In genomic region chr11:104370478-104370877, GRCh38 we compare ENCODE assay signal across 21 cellular contexts.
A peak's percentile ranks its signal among the peaks of the same experiment; 100 is the strongest.
DNase-seq lines count a peak whose midpoint lies in the region; ATAC-seq, FAIRE-seq and TF ChIP-seq lines count a peak whose summit lies in the region.
"Had no signal": no experiment of that assay in that cellular context is flagged by ENCODE, and none has a peak within 500 bp of the region (broad histone marks: within the 10 kb centered on the region; RNA-seq: fewer than 3 reads in every experiment).

No MANE protein-coding gene starts in this region.

- no peak overlapping the region for H2BK15ac ChIP-seq in H1 (ENCODE audit: low read length)

- H3K4me3 ChIP-seq in H1 (ENCODE audit: extremely low read depth in 1 of 4, insufficient read depth in 2 of 4, low read depth in 3 of 4, low read length in 4 of 4) (no peak overlapping the region), mucosa of descending colon (no peak overlapping the region), left lung (no peak overlapping the region)
- H3K4me3 ChIP-seq: esophagus muscularis mucosa, gastroesophageal sphincter, PC-9 had no signal

- TF ChIP-seq EP300 in H1 (IDR thresholded peaks at IDR 0.05; ENCODE audit: borderline replicate concordance in 1 of 2, low read depth in 2 of 2, low read length in 2 of 2) = no peak

- H3K27ac ChIP-seq in H1 (ENCODE audit: low read depth, low read length) = no peak overlapping the region
- no peak overlapping the region for H3K27ac ChIP-seq in left lung
- H3K27ac ChIP-seq: brain microvascular endothelial cell, esophagus muscularis mucosa, gastroesophageal sphincter, PC-9 had no signal

- no peaks in the 10 kb centered on the region for H4K20me1 ChIP-seq in H1 (replicated peaks in 1 of 2; ENCODE audit: control insufficient read depth in 1 of 2, insufficient read depth in 2 of 2, low read length in 2 of 2)

- H3K79me1 ChIP-seq in H1 (ENCODE audit: low read depth, low read length) = no peaks in the 10 kb centered on the region

- no peak overlapping the region for H3K18ac ChIP-seq in H1 (ENCODE audit: extremely low read depth, low read length)

- H2AFZ ChIP-seq in H1 (ENCODE audit: low read length) = no peak overlapping the region
- H2AFZ ChIP-seq: PC-9 had no signal

- no peak overlapping the region for H3K14ac ChIP-seq in H1 (ENCODE audit: insufficient read length)

- no peak overlapping the region for H3K23ac ChIP-seq in H1 (ENCODE audit: insufficient read length)

- no peak for TF ChIP-seq POLR2A in H1 (IDR thresholded peaks at IDR 0.05; ENCODE audit: control extremely low read depth in 1 of 2, low read depth in 2 of 2, low read length in 2 of 2)

- H3K36me3 ChIP-seq in H1 (ENCODE audit: control insufficient read depth in 2 of 4, insufficient read depth in 4 of 4, low read length in 3 of 4) (peaks cover 0 to 3% (median 0%) of the 10 kb centered on the region in 4 experiments; a peak in 1 of 8 replicates), mucosa of descending colon (ENCODE audit: low read depth) (no peaks in the 10 kb centered on the region), left lung (no peaks in the 10 kb centered on the region)
- H3K36me3 ChIP-seq: brain microvascular endothelial cell, esophagus muscularis mucosa, gastroesophageal sphincter had no signal

- H3K56ac ChIP-seq in H1 (replicated peaks; ENCODE audit: insufficient read length, low read depth, low read length) = no peak overlapping the region

- TF ChIP-seq RAD21 in H1 (IDR thresholded peaks at IDR 0.05 in 1 of 2, conservative IDR thresholded peaks at IDR 0.05 in 1 of 2; ENCODE audit: low read depth in 2 of 2, low read length in 2 of 2) = no peak

- H3K4me3 Mint-ChIP-seq in activated CD8-positive, alpha-beta T cell treated with anti-CD3 and anti-CD28 coated beads, Interleukin-2, amount 10 ng/mL, durations not matched to agents 7 days and 5 days = no peak overlapping the region
- H3K4me3 Mint-ChIP-seq: activated CD4-positive, alpha-beta T cell treated with anti-CD3 and anti-CD28 coated beads, Interleukin-2, amount 10 ng/mL, durations not matched to agents 7 days and 5 days; activated naive CD8-positive, alpha-beta T cell treated with anti-CD3 and anti-CD28 coated beads, Interleukin-2, amount 50 U/mL, for 24 hours; CD8-positive, alpha-beta T cell had no signal

- H2AK5ac ChIP-seq in H1 (ENCODE audit: low read depth, low read length) = no peak overlapping the region

- TF ChIP-seq CTCF in H1 (IDR thresholded peaks at IDR 0.05; ENCODE audit: control extremely low read depth in 1 of 3, insufficient read depth in 1 of 3, low read depth in 1 of 3, low read length in 3 of 3) (no peak), mucosa of descending colon (IDR thresholded peaks at IDR 0.05) (no peak), left lung (IDR thresholded peaks at IDR 0.05) (no peak)

- no peak overlapping the region for H3K27ac Mint-ChIP-seq in activated CD8-positive, alpha-beta T cell treated with anti-CD3 and anti-CD28 coated beads, Interleukin-2, amount 10 ng/mL, durations not matched to agents 7 days and 5 days
- H3K27ac Mint-ChIP-seq: activated CD4-positive, alpha-beta T cell treated with anti-CD3 and anti-CD28 coated beads, Interleukin-2, amount 10 ng/mL, durations not matched to agents 7 days and 5 days; activated naive CD8-positive, alpha-beta T cell treated with anti-CD3 and anti-CD28 coated beads, Interleukin-2, amount 50 U/mL, for 24 hours; CD8-positive, alpha-beta T cell had no signal

- H3K4ac ChIP-seq in H1 (replicated peaks; ENCODE audit: insufficient read length, low read depth, low read length) = no peak overlapping the region

- ATAC-seq in GM18868 (IDR thresholded peaks at IDR 0.05; ENCODE audit: unreplicated experiment) (peak; percentile 81), GM21786 (IDR thresholded peaks at IDR 0.05; ENCODE audit: unreplicated experiment) (peak; percentile 68), HG03378 (IDR thresholded peaks at IDR 0.05; ENCODE audit: unreplicated experiment) (peak; percentile 85), mucosa of descending colon (no peak), left lung (no peak)
- ATAC-seq in activated CD8-positive, alpha-beta T cell treated with anti-CD3 and anti-CD28 coated beads, Interleukin-2, amount 10 ng/mL, durations not matched to agents 7 days and 5 days = no peak
- ATAC-seq: activated naive CD8-positive, alpha-beta T cell treated with anti-CD3 and anti-CD28 coated beads, Interleukin-2, amount 50 U/mL, for 24 hours; CD8-positive, alpha-beta T cell; gastroesophageal sphincter; HCT116 had no signal

- H3K79me2 ChIP-seq in H1 (ENCODE audit: control insufficient read depth in 1 of 2, insufficient read depth in 2 of 2, low read length in 2 of 2) = no peaks in the 10 kb centered on the region

- H2BK120ac ChIP-seq in H1 (replicated peaks; ENCODE audit: low read depth, low read length) = no peak overlapping the region

- DNase-seq in H1 (ENCODE audit: low read depth in 1 of 2, low spot score in 2 of 2) = no peak
- DNase-seq in mucosa of descending colon = no peak
- no peak for DNase-seq in NCI-H748 (lab: John Stamatoyannopoulos, UW; ENCODE audit: unreplicated experiment)
- DNase-seq in activated CD8-positive, alpha-beta T cell treated with anti-CD3 and anti-CD28 coated beads, Interleukin-2, amount 10 ng/mL, durations not matched to agents 7 days and 5 days = no peak
- no peak for DNase-seq in left lung
- DNase-seq: activated CD4-positive, alpha-beta T cell treated with anti-CD3 and anti-CD28 coated beads, Interleukin-2, amount 10 ng/mL, durations not matched to agents 7 days and 5 days; activated naive CD8-positive, alpha-beta T cell treated with anti-CD3 and anti-CD28 coated beads, Interleukin-2, amount 50 U/mL, for 24 hours; brain microvascular endothelial cell; CD8-positive, alpha-beta T cell; DMS53; effector memory CD4-positive, alpha-beta T cell; mammary epithelial cell; NCI-H69; PC-9 had no signal

- no peaks in the 10 kb centered on the region for H3K4me1 Mint-ChIP-seq in activated CD8-positive, alpha-beta T cell treated with anti-CD3 and anti-CD28 coated beads, Interleukin-2, amount 10 ng/mL, durations not matched to agents 7 days and 5 days (ENCODE audit: low read depth)
- H3K4me1 Mint-ChIP-seq: activated CD4-positive, alpha-beta T cell treated with anti-CD3 and anti-CD28 coated beads, Interleukin-2, amount 10 ng/mL, durations not matched to agents 7 days and 5 days; activated naive CD8-positive, alpha-beta T cell treated with anti-CD3 and anti-CD28 coated beads, Interleukin-2, amount 50 U/mL, for 24 hours had no signal

- no peak overlapping the region for H4K8ac ChIP-seq in H1 (ENCODE audit: extremely low read depth, insufficient read depth, low read length)

- no peak overlapping the region for H2BK5ac ChIP-seq in H1 (ENCODE audit: low read depth, low read length)

- H3K4me1 ChIP-seq in H1 (replicated peaks in 1 of 4; ENCODE audit: control insufficient read depth in 3 of 4, insufficient read depth in 4 of 4, low read length in 3 of 4) (no peaks in the 10 kb centered on the region), mucosa of descending colon (ENCODE audit: low read depth) (no peaks in the 10 kb centered on the region), left lung (no peaks in the 10 kb centered on the region)
- H3K4me1 ChIP-seq: esophagus muscularis mucosa, gastroesophageal sphincter had no signal

- no peaks in the 10 kb centered on the region for H3K27me3 ChIP-seq in H1 (replicated peaks in 1 of 4; ENCODE audit: control insufficient read depth in 3 of 4, extremely low read depth in 1 of 4, insufficient read depth in 3 of 4, low read length in 3 of 4)
- H3K27me3 ChIP-seq in left lung = no peaks in the 10 kb centered on the region
- H3K27me3 ChIP-seq: brain microvascular endothelial cell, esophagus muscularis mucosa, gastroesophageal sphincter had no signal

- H3K9me3 Mint-ChIP-seq in activated CD8-positive, alpha-beta T cell treated with anti-CD3 and anti-CD28 coated beads, Interleukin-2, amount 10 ng/mL, durations not matched to agents 7 days and 5 days (ENCODE audit: insufficient read depth) = no peaks in the 10 kb centered on the region
- H3K9me3 Mint-ChIP-seq: activated naive CD8-positive, alpha-beta T cell treated with anti-CD3 and anti-CD28 coated beads, Interleukin-2, amount 50 U/mL, for 24 hours; CD8-positive, alpha-beta T cell had no signal

- H3K36me3 Mint-ChIP-seq in activated CD8-positive, alpha-beta T cell treated with anti-CD3 and anti-CD28 coated beads, Interleukin-2, amount 10 ng/mL, durations not matched to agents 7 days and 5 days (ENCODE audit: low read depth) = no peaks in the 10 kb centered on the region
- H3K36me3 Mint-ChIP-seq: CD8-positive, alpha-beta T cell had no signal

- no peak for FAIRE-seq in H1 (lab: Jason Lieb, UNC)
- FAIRE-seq: GM12891 had no signal

- no peak overlapping the region for H2BK12ac ChIP-seq in H1 (ENCODE audit: low read depth, low read length)

- 94% methylated on average over 3 of the region's 3 CpGs; no CpG with 5 or more reads in 1 of the 2 experiments for WGBS in H1 (ENCODE audit: extremely low coverage in 1 of 2, insufficient coverage in 1 of 2, insufficient read length in 1 of 2, insufficient replicate concordance in 2 of 2, low coverage in 1 of 2, low lambda C conversion rate in 2 of 2, missing lambda C conversion rate in 1 of 2), 2 experiments

- H3K4me2 ChIP-seq in H1 (ENCODE audit: insufficient read depth in 1 of 2, low read depth in 2 of 2, low read length in 2 of 2) = no peak overlapping the region
- H3K4me2 ChIP-seq: PC-9 had no signal

- no peak overlapping the region for H2BK20ac ChIP-seq in H1 (ENCODE audit: low read length)

- no peaks in the 10 kb centered on the region for H3K27me3 Mint-ChIP-seq in activated CD8-positive, alpha-beta T cell treated with anti-CD3 and anti-CD28 coated beads, Interleukin-2, amount 10 ng/mL, durations not matched to agents 7 days and 5 days (ENCODE audit: low read depth)
- H3K27me3 Mint-ChIP-seq: activated CD4-positive, alpha-beta T cell treated with anti-CD3 and anti-CD28 coated beads, Interleukin-2, amount 10 ng/mL, durations not matched to agents 7 days and 5 days had no signal

- POLR2A ChIA-PET in H1 (lab: Charles Lee; ENCODE audit: partially characterized antibody) = interaction anchor here (0.6 kb wide), 1 partner anchor 488 kb away, joined by 4 read pairs; no protein-coding TSS in a partner anchor
- POLR2A ChIA-PET in activated CD8-positive, alpha-beta T cell treated with anti-CD3 and anti-CD28 coated beads, Interleukin-2, amount 10 ng/mL, durations not matched to agents 7 days and 5 days (lab: Charles Lee) = no interaction called here

- intact Hi-C loops in mucosa of descending colon (cut with DNase I, micrococcal nuclease) = no loop called here
- intact Hi-C loops in left lung (cut with DNase I) = no loop called here

- no peak overlapping the region for H3K9ac ChIP-seq in H1 (replicated peaks in 1 of 4; ENCODE audit: extremely low read depth in 1 of 4, low read depth in 3 of 4, low read length in 3 of 4)

- H4K5ac ChIP-seq in H1 (ENCODE audit: insufficient read length, low read depth, low read length) = no peak overlapping the region

- H3K9me3 ChIP-seq in H1 (ENCODE audit: insufficient read depth in 2 of 2, low read depth in 1 of 2, low read length in 1 of 2) = peaks cover 4 to 8% of the 10 kb centered on the region in 2 experiments; a peak in 1 of 4 replicates
- H3K9me3 ChIP-seq in mucosa of descending colon = no peaks in the 10 kb centered on the region
- peaks cover 0 to 11% of the 10 kb centered on the region in 2 donors for H3K9me3 ChIP-seq in left lung
- H3K9me3 ChIP-seq: esophagus muscularis mucosa, gastroesophageal sphincter had no signal

- no peaks in the 10 kb centered on the region for H3K23me2 ChIP-seq in H1 (ENCODE audit: low read depth, low read length)

- CTCF ChIA-PET in H1 (lab: Charles Lee; ENCODE audit: partially characterized antibody) = no interaction called here
- CTCF ChIA-PET in activated CD8-positive, alpha-beta T cell treated with anti-CD3 and anti-CD28 coated beads, Interleukin-2, amount 10 ng/mL, durations not matched to agents 7 days and 5 days (lab: Charles Lee) = no interaction called here

- H4K91ac ChIP-seq in H1 (replicated peaks; ENCODE audit: insufficient read length, low read length) = no peak overlapping the region

Comparison
In these comparisons a context has a peak if more than half of its experiments do, and no peak if none do; other contexts are left out.
1. ATAC-seq: peak in GM18868 (single experiment), GM21786 (single experiment) and HG03378 (single experiment); none in mucosa of descending colon (single experiment), activated CD8-positive, alpha-beta T cell treated with anti-CD3 and anti-CD28 coated beads, Interleukin-2, amount 10 ng/mL, durations not matched to agents 7 days and 5 days (single experiment) and left lung (single experiment).